In genomic region chr9:84241817-84242356, GRCh38 we compare ENCODE assay signal across 32 cellular contexts.
"Had no signal": no experiment of that assay in that cellular context is flagged by ENCODE, and none has a peak within 500 bp of the region (broad histone marks: within the 10 kb centered on the region; RNA-seq: fewer than 3 reads in every experiment).

No MANE protein-coding gene starts in this region.

- H3K27ac Mint-ChIP-seq: activated CD4-positive, alpha-beta T cell treated with anti-CD3 and anti-CD28 coated beads, Interleukin-2, amount 10 ng/mL, durations not matched to agents 24 days and 14 days; activated CD8-positive, alpha-beta T cell treated with anti-CD3 and anti-CD28 coated beads for 36 hours; activated naive CD8-positive, alpha-beta T cell treated with anti-CD3 and anti-CD28 coated beads for 36 hours; activated T-cell treated with anti-CD3 and anti-CD28 coated beads, Interleukin-2, amount 50 U/mL, for 72 hours; activated T-helper 17 cell treated with anti-CD3 and anti-CD28 coated beads, Interleukin-2, amount 50 U/mL, for 72 hours; T-helper 1 cell treated with Interleukin-12 subunit alpha and Interleukin-12 subunit beta and Interleukin-4 antibody, amounts not matched to agents 30 μg/mL and 1 μg/mL, for 36 hours; T-helper 2 cell treated with Interferon-gamma antibody and Interleukin-4, amounts not matched to agents 5 μg/mL and 100 μg/mL, for 36 hours had no signal

- H3K27ac ChIP-seq: brain microvascular endothelial cell, cardiac muscle cell, SJCRH30, SK-N-MC had no signal

- DNase-seq: activated CD4-positive, alpha-beta T cell treated with anti-CD3 and anti-CD28 coated beads, Interleukin-2, amount 10 ng/mL, durations not matched to agents 24 days and 14 days; activated CD4-positive, alpha-beta T cell treated with anti-CD3 and anti-CD28 coated beads, Interleukin-2, amount 50 U/mL, for 4 hours; activated CD8-positive, alpha-beta T cell treated with anti-CD3 and anti-CD28 coated beads for 36 hours; activated effector memory CD4-positive, alpha-beta T cell treated with anti-CD3 and anti-CD28 coated beads, Interleukin-2, amount 50 U/mL, for 16 hours; activated naive CD4-positive, alpha-beta T cell; activated naive CD4-positive, alpha-beta T cell treated with anti-CD3 and anti-CD28 coated beads, Interleukin-2, amount 50 U/mL, for 16 hours; activated naive CD8-positive, alpha-beta T cell treated with anti-CD3 and anti-CD28 coated beads for 36 hours; activated T-cell treated with anti-CD3 and anti-CD28 coated beads, Interleukin-2, amount 50 U/mL, for 1 hour; activated T-cell treated with anti-CD3 and anti-CD28 coated beads, Interleukin-2, amount 50 U/mL, for 72 hours; amniotic stem cell; aorta; brain microvascular endothelial cell; Kasumi-1; KBM-7; MG63; NCI-H1048; NCI-H1105 treated with DMSO at 0.1 percent for 48 hours; NCI-H1436; NCI-H1694; NCI-H2029; NCI-H2171 treated with DMSO at 0.1 percent for 48 hours; NCI-H345; NCI-H524 treated with DMSO at 0.1 percent for 48 hours; SHP77; SJCRH30 had no signal

- H3K4me3 Mint-ChIP-seq: activated CD4-positive, alpha-beta T cell treated with anti-CD3 and anti-CD28 coated beads, Interleukin-2, amount 10 ng/mL, durations not matched to agents 24 days and 14 days; activated CD8-positive, alpha-beta T cell treated with anti-CD3 and anti-CD28 coated beads for 36 hours; activated naive CD8-positive, alpha-beta T cell treated with anti-CD3 and anti-CD28 coated beads for 36 hours; activated T-cell treated with anti-CD3 and anti-CD28 coated beads, Interleukin-2, amount 50 U/mL, for 72 hours; activated T-helper 17 cell treated with anti-CD3 and anti-CD28 coated beads, Interleukin-2, amount 50 U/mL, for 72 hours; central memory CD8-positive, alpha-beta T cell; T-helper 1 cell treated with Interleukin-12 subunit alpha and Interleukin-12 subunit beta and Interleukin-4 antibody, amounts not matched to agents 30 μg/mL and 1 μg/mL, for 36 hours; T-helper 2 cell treated with Interferon-gamma antibody and Interleukin-4, amounts not matched to agents 5 μg/mL and 100 μg/mL, for 36 hours had no signal

- H3K4me3 ChIP-seq: cardiac muscle cell, MG63, SJCRH30, SK-N-MC had no signal

- H3K36me3 ChIP-seq: brain microvascular endothelial cell, cardiac muscle cell, MG63, SJCRH30 had no signal

- H3K9me3 ChIP-seq: MG63, SJCRH30 had no signal

- FAIRE-seq: TTC549 had no signal

- H3K4me1 Mint-ChIP-seq: activated CD4-positive, alpha-beta T cell treated with anti-CD3 and anti-CD28 coated beads, Interleukin-2, amount 10 ng/mL, durations not matched to agents 24 days and 14 days; activated naive CD8-positive, alpha-beta T cell treated with anti-CD3 and anti-CD28 coated beads for 36 hours; activated T-helper 17 cell treated with anti-CD3 and anti-CD28 coated beads, Interleukin-2, amount 50 U/mL, for 72 hours; central memory CD8-positive, alpha-beta T cell had no signal

- H3K36me3 Mint-ChIP-seq: activated naive CD8-positive, alpha-beta T cell treated with anti-CD3 and anti-CD28 coated beads for 36 hours had no signal

- H3K27me3 ChIP-seq: brain microvascular endothelial cell, cardiac muscle cell, MG63, SJCRH30 had no signal

- H3K9me3 Mint-ChIP-seq: activated CD8-positive, alpha-beta T cell treated with anti-CD3 and anti-CD28 coated beads for 36 hours; central memory CD8-positive, alpha-beta T cell had no signal
